In genomic region chr10:26810435-26811026, GRCh38 we compare ENCODE assay signal across 21 cellular contexts.
"Had no signal": no experiment of that assay in that cellular context is flagged by ENCODE, and none has a peak within 500 bp of the region (broad histone marks: within the 10 kb centered on the region; RNA-seq: fewer than 3 reads in every experiment).

No MANE protein-coding gene starts in this region.

- H3K9me3 ChIP-seq: lower lobe of right lung, tibial artery had no signal

- DNase-seq: activated CD4-positive, alpha-beta memory T cell treated with anti-CD3 and anti-CD28 coated beads, Interleukin-2, amount 10 ng/mL, durations not matched to agents 7 days and 5 days; activated CD4-positive, alpha-beta T cell treated with anti-CD3 and anti-CD28 coated beads for 48 hours; activated CD4-positive, CD25-positive, alpha-beta regulatory T cell; activated CD8-positive, alpha-beta memory T cell treated with anti-CD3 and anti-CD28 coated beads, Interleukin-2, amount 10 ng/mL, durations not matched to agents 7 days and 5 days; activated naive CD4-positive, alpha-beta T cell; activated T-cell treated with anti-CD3 and anti-CD28 coated beads, Interleukin-2, amount 50 U/mL, for 1 hour; anterior cingulate cortex; dorsolateral prefrontal cortex; foreskin keratinocyte; hypothalamus; islet precursor cell; lower lobe of right lung; midbrain; retina; stimulated activated CD4-positive, alpha-beta T cell treated with anti-CD3 and anti-CD28 coated beads, Interleukin-12 subunit alpha, Interleukin-12 subunit beta, amount 100 ng/mL, for 4 hours; stimulated activated CD4-positive, alpha-beta T cell treated with anti-CD3 and anti-CD28 coated beads, Interleukin-1b, Interleukin-23, amount 100 ng/mL, for 48 hours; stimulated activated CD8-positive, alpha-beta memory T cell treated with anti-CD3 and anti-CD28 coated beads, Interleukin-4, amount 100 ng/mL, for 48 hours; stimulated activated naive CD4-positive, alpha-beta T cell; substantia nigra; T-helper 9 cell; tibial artery had no signal

- H3K36me3 ChIP-seq: lower lobe of right lung, tibial artery had no signal

- H3K27ac ChIP-seq: dorsolateral prefrontal cortex, foreskin keratinocyte, lower lobe of right lung, tibial artery had no signal

- H3K4me3 ChIP-seq: dorsolateral prefrontal cortex, lower lobe of right lung, tibial artery had no signal

- H3K27me3 ChIP-seq: dorsolateral prefrontal cortex, foreskin keratinocyte, tibial artery had no signal
